Comparison of ENCODE assay signal across 24 cellular contexts in the genomic region with DNA sequence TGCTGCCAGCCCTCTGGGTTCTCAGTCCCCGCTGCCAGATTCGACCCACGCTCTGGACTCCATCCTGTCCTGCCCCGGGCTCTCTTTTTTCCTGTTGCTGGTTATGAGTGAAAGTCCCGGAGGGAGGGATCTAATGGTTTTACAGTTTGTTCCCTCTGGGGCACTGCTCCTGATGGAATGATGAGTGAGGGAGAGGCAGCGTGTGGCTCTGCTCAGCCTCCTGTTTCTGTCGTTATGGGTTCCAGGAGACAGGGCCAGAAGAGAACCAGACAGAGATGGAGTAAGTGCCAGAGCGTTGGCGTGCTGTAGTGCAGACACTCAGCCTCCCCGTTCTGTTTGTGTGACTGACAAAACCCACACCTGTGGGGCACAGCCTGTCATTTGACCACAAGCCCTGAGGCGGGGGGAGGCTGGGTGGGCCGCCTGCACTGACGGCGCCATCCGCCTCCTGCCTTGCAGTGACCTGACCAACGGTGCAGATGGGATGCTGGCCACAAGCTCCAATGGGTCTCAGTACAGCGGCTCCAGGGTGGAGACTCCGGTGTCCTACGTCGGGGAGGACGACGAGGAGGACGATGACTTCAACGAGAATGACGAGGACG. TPM values are rescaled to one million over a fixed set of nuclear protein-coding genes. Genes with fewer than 3 reads are reported as not detected.
DNase-seq lines count a peak whose midpoint lies in the region; ATAC-seq and TF ChIP-seq lines count a peak whose summit lies in the region.
"Had no signal": no experiment of that assay in that cellular context is flagged by ENCODE, and none has a peak within 500 bp of the region (broad histone marks: within the 10 kb centered on the region; RNA-seq: fewer than 3 reads in every experiment).

No MANE protein-coding gene starts in this region.

- peaks cover 2% of the 10 kb centered on the region for H3K4me1 Mint-ChIP-seq in activated naive CD4-positive, alpha-beta T cell treated with anti-CD3 and anti-CD28 coated beads, Interleukin-2, amount 10 ng/mL, durations not matched to agents 7 days and 5 days
- H3K4me1 Mint-ChIP-seq in WTC11, result no peaks in the 10 kb centered on the region
- H3K4me1 Mint-ChIP-seq: GM23338, nephron had no signal

- H3K27me3 ChIP-seq in suprapubic skin (no peaks in the 10 kb centered on the region), mesendoderm (ENCODE audit: insufficient read depth, low read length, poor library complexity) (no peaks in the 10 kb centered on the region)
- H3K27me3 ChIP-seq: adrenal gland, gastroesophageal sphincter had no signal

- H4K8ac ChIP-seq in mesendoderm (ENCODE audit: low read depth, low read length), result no peak overlapping the region

- H3K9me3 ChIP-seq in suprapubic skin, result peaks cover 10% of the 10 kb centered on the region
- H3K9me3 ChIP-seq: adrenal gland, Caco-2, gastroesophageal sphincter had no signal

- no peak overlapping the region for H2BK120ac ChIP-seq in mesendoderm (ENCODE audit: low read depth, low read length)

- no peak overlapping the region for H3K4me3 ChIP-seq in suprapubic skin
- no peak overlapping the region for H3K4me3 ChIP-seq in mesendoderm (ENCODE audit: low read length)
- H3K4me3 ChIP-seq: adrenal gland, gastroesophageal sphincter, GM23338 had no signal

- no peak overlapping the region for H3K27ac ChIP-seq in suprapubic skin
- H3K27ac ChIP-seq in mesendoderm (ENCODE audit: low read depth, low read length), result no peak overlapping the region
- H3K27ac ChIP-seq: adrenal gland had no signal

- H4K5ac ChIP-seq in mesendoderm (ENCODE audit: low read length), result no peak overlapping the region

- TF ChIP-seq CTCF in WTC11 (IDR thresholded peaks at IDR 0.05), result no peak
- TF ChIP-seq CTCF in suprapubic skin (IDR thresholded peaks at IDR 0.05), result no peak

- peaks cover 2% of the 10 kb centered on the region for H3K79me1 ChIP-seq in mesendoderm (ENCODE audit: low read length)

- no peak overlapping the region for H2BK15ac ChIP-seq in mesendoderm (replicated peaks; ENCODE audit: low read depth)

- H3K23ac ChIP-seq in mesendoderm (ENCODE audit: low read length), result no peak overlapping the region

- H3K56ac ChIP-seq in mesendoderm (ENCODE audit: low read length), result no peak overlapping the region

- POLR2A ChIA-PET in WTC11 (lab: Charles Lee), result no interaction called here

- no peak overlapping the region for H3K27ac Mint-ChIP-seq in activated naive CD4-positive, alpha-beta T cell treated with anti-CD3 and anti-CD28 coated beads, Interleukin-2, amount 10 ng/mL, durations not matched to agents 7 days and 5 days
- no peak overlapping the region for H3K27ac Mint-ChIP-seq in WTC11
- H3K27ac Mint-ChIP-seq: activated CD4-positive, alpha-beta T cell treated with anti-CD3 and anti-CD28 coated beads for 36 hours; GM23338; memory B cell; nephron had no signal

- H3K4me2 ChIP-seq in mesendoderm (ENCODE audit: low read length), result no peak overlapping the region
- H3K4me2 ChIP-seq: GM23338 had no signal

- H3K36me3 ChIP-seq in suprapubic skin, result peaks cover 70% of the 10 kb centered on the region
- peaks cover 34% of the 10 kb centered on the region for H3K36me3 ChIP-seq in mesendoderm (ENCODE audit: control insufficient read depth, insufficient read depth, low read length)

- TF ChIP-seq POLR2A in suprapubic skin (IDR thresholded peaks at IDR 0.05), result no peak

- no peak for ATAC-seq in WTC11
- ATAC-seq in GM21529 (IDR thresholded peaks at IDR 0.05; ENCODE audit: unreplicated experiment), result no peak
- ATAC-seq: activated CD4-positive, alpha-beta T cell treated with anti-CD3 and anti-CD28 coated beads for 36 hours; gastroesophageal sphincter; GM23338 had no signal

- H3K4me1 ChIP-seq in suprapubic skin, result no peaks in the 10 kb centered on the region
- no peaks in the 10 kb centered on the region for H3K4me1 ChIP-seq in mesendoderm (ENCODE audit: control insufficient read depth, low read depth, low read length)
- H3K4me1 ChIP-seq: adrenal gland, Caco-2, gastroesophageal sphincter had no signal

- H3K18ac ChIP-seq in mesendoderm (ENCODE audit: low read length), result no peak overlapping the region

- peak; percentile 1 for DNase-seq in activated naive CD4-positive, alpha-beta T cell treated with anti-CD3 and anti-CD28 coated beads, Interleukin-2, amount 10 ng/mL, durations not matched to agents 7 days and 5 days
- DNase-seq in activated naive CD4-positive, alpha-beta T cell treated with anti-CD3 and anti-CD28 coated beads, Interleukin-2, amount 50 U/mL, for 16 hours, result no peak
- DNase-seq in WTC11 (ENCODE audit: low spot score) (peak; percentile 7), islet precursor cell (peak; percentile 47), suprapubic skin (ENCODE audit: low spot score in 2 of 2) (peak; percentile 62 to 73), NCI-H1092 treated with DMSO at 0.1 percent for 48 hours (lab: John Stamatoyannopoulos, UW) (no peak), mesendoderm (no peak)
- DNase-seq: activated CD4-positive, alpha-beta T cell treated with anti-CD3 and anti-CD28 coated beads for 36 hours; activated T-cell treated with anti-CD3 and anti-CD28 coated beads, Interleukin-2, amount 50 U/mL, for 48 hours; cerebellar nuclear complex; NCI-H187; NCI-H446 treated with DMSO at 0.1 percent for 48 hours; SIG-M5; T-helper 2 cell had no signal

- CTCF ChIA-PET in activated naive CD4-positive, alpha-beta T cell treated with anti-CD3 and anti-CD28 coated beads, Interleukin-2, amount 10 ng/mL, durations not matched to agents 7 days and 5 days (lab: Charles Lee), result no interaction called here
- CTCF ChIA-PET in WTC11 (lab: Charles Lee), result no interaction called here

- H3K4ac ChIP-seq in mesendoderm (ENCODE audit: low read depth, low read length), result no peak overlapping the region

- H3K79me2 ChIP-seq in mesendoderm (ENCODE audit: control insufficient read depth, insufficient read depth, low read length), result no peaks in the 10 kb centered on the region

- no peak overlapping the region for H3K9ac ChIP-seq in mesendoderm (ENCODE audit: low read length)

- no peaks in the 10 kb centered on the region for H3K27me3 Mint-ChIP-seq in activated naive CD4-positive, alpha-beta T cell treated with anti-CD3 and anti-CD28 coated beads, Interleukin-2, amount 10 ng/mL, durations not matched to agents 7 days and 5 days
- no peaks in the 10 kb centered on the region for H3K27me3 Mint-ChIP-seq in WTC11 (ENCODE audit: low read depth)
- H3K27me3 Mint-ChIP-seq: activated CD4-positive, alpha-beta T cell treated with anti-CD3 and anti-CD28 coated beads for 36 hours; memory B cell had no signal

- peaks cover 59% of the 10 kb centered on the region for H3K36me3 Mint-ChIP-seq in activated naive CD4-positive, alpha-beta T cell treated with anti-CD3 and anti-CD28 coated beads, Interleukin-2, amount 10 ng/mL, durations not matched to agents 7 days and 5 days
- H3K36me3 Mint-ChIP-seq in WTC11, result peaks cover 78% of the 10 kb centered on the region

- no peak overlapping the region for H2AK5ac ChIP-seq in mesendoderm (ENCODE audit: low read length)

- 88% methylated on average over 26 of the region's 26 CpGs for WGBS in suprapubic skin
- WGBS in mesendoderm (ENCODE audit: extremely low coverage, insufficient coverage, low lambda C conversion rate), result no CpG with 5 or more reads among the region's 26 CpGs

- no peak for TF ChIP-seq EP300 in suprapubic skin (IDR thresholded peaks at IDR 0.05)

- H3K4me3 Mint-ChIP-seq in activated naive CD4-positive, alpha-beta T cell treated with anti-CD3 and anti-CD28 coated beads, Interleukin-2, amount 10 ng/mL, durations not matched to agents 7 days and 5 days, result no peak overlapping the region
- no peak overlapping the region for H3K4me3 Mint-ChIP-seq in WTC11
- H3K4me3 Mint-ChIP-seq: activated CD4-positive, alpha-beta T cell treated with anti-CD3 and anti-CD28 coated beads for 36 hours; GM23338; memory B cell; nephron had no signal

- no peaks in the 10 kb centered on the region for H3K9me3 Mint-ChIP-seq in activated naive CD4-positive, alpha-beta T cell treated with anti-CD3 and anti-CD28 coated beads, Interleukin-2, amount 10 ng/mL, durations not matched to agents 7 days and 5 days
- peaks cover 26% of the 10 kb centered on the region for H3K9me3 Mint-ChIP-seq in WTC11
- H3K9me3 Mint-ChIP-seq: memory B cell had no signal

- no peak overlapping the region for H2BK5ac ChIP-seq in mesendoderm (ENCODE audit: low read length)

TF ChIP-seq in WTC11, 78 proteins besides CTCF, POLR2A, EP300 and RAD21:
- TF ChIP-seq ETV6 (CRISPR knock-in tag; IDR thresholded peaks at IDR 0.05), result no peak
- TF ChIP-seq FOXK1 (CRISPR knock-in tag; IDR thresholded peaks at IDR 0.05), result no peak
- TF ChIP-seq ZNF121 (CRISPR knock-in tag; IDR thresholded peaks at IDR 0.05), result no peak
- TF ChIP-seq CBFB (CRISPR knock-in tag; IDR thresholded peaks at IDR 0.05; ENCODE audit: low read depth), result no peak
- TF ChIP-seq MAX (CRISPR knock-in tag; IDR thresholded peaks at IDR 0.05), result no peak
- no peak for TF ChIP-seq NFATC4 (CRISPR knock-in tag; IDR thresholded peaks at IDR 0.05)
- no peak for TF ChIP-seq NFYB (CRISPR knock-in tag; conservative IDR thresholded peaks at IDR 0.05; ENCODE audit: low read depth)
- TF ChIP-seq GTF2I (CRISPR knock-in tag; conservative IDR thresholded peaks at IDR 0.05), result no peak
- no peak for TF ChIP-seq CREM (CRISPR knock-in tag; IDR thresholded peaks at IDR 0.05)

RNA-seq across cellular contexts. Expression of gene ATP4B, which starts 18.2 kb away (rescaled TPM):
- total RNA-seq in WTC11 (2021) (not detected in 3 replicates), suprapubic skin (not detected)
- polyA plus RNA-seq in mesendoderm (2013, experiment 1 of 2), result 0.15 TPM
- polyA plus RNA-seq in mesendoderm (2013, experiment 2 of 2), result 0.20 TPM
- total RNA-seq: activated CD4-positive, alpha-beta T cell treated with anti-CD3 and anti-CD28 coated beads for 36 hours; adrenal gland; Caco-2; endothelial cell of umbilical vein; gastroesophageal sphincter; GM23338; HT-29; LHCN-M2 had no signal
- polyA plus RNA-seq: adrenal gland, GM23338 had no signal

RNA-seq across cellular contexts. Expression of gene GRK1, which starts 27.3 kb away (rescaled TPM):
- 0.11 to 0.21 TPM (median 0.17 TPM) in 3 replicates for total RNA-seq in WTC11 (2021)
- total RNA-seq in suprapubic skin, result not detected
- 0.06 TPM for polyA plus RNA-seq in mesendoderm (2013, experiment 1 of 2)
- polyA plus RNA-seq in mesendoderm (2013, experiment 2 of 2), result 0.08 TPM
- total RNA-seq: Caco-2, endothelial cell of umbilical vein, GM23338, LHCN-M2 had no signal
- polyA plus RNA-seq: endothelial cell of umbilical vein, GM23338 had no signal

RNA-seq across cellular contexts. Expression of gene TFDP1, which starts 55.2 kb away (rescaled TPM):
- total RNA-seq in WTC11 (2021), result 52.6 to 61.2 TPM (median 54.1 TPM) in 3 replicates
- 10 to 100 TPM; 47.5 to 63.3 (median 52.0) TPM for total RNA-seq in suprapubic skin
- polyA plus RNA-seq in mesendoderm (2013, experiment 1 of 2), result 106 TPM
- 104 TPM for polyA plus RNA-seq in mesendoderm (2013, experiment 2 of 2)

Comparison
In these comparisons a context has a peak if more than half of its experiments do, and no peak if none do; other contexts are left out.
1. DNase-seq: peak in activated naive CD4-positive, alpha-beta T cell treated with anti-CD3 and anti-CD28 coated beads, Interleukin-2, amount 10 ng/mL, durations not matched to agents 7 days and 5 days (single experiment), WTC11 (single experiment), islet precursor cell (single experiment) and suprapubic skin (2 of 2); none in activated naive CD4-positive, alpha-beta T cell treated with anti-CD3 and anti-CD28 coated beads, Interleukin-2, amount 50 U/mL, for 16 hours (single experiment), NCI-H1092 treated with DMSO at 0.1 percent for 48 hours (single experiment) and mesendoderm (single experiment).